ENCODE assay signal across 13 cellular contexts in genomic region chr14:68967459-68967940, GRCh38. TPM values are rescaled to one million over a fixed set of nuclear protein-coding genes. Genes with fewer than 3 reads are reported as not detected.
A peak's percentile ranks its signal among the peaks of the same experiment; 100 is the strongest.
DNase-seq lines count a peak whose midpoint lies in the region; ATAC-seq, FAIRE-seq and TF ChIP-seq lines count a peak whose summit lies in the region.
"Had no signal": no experiment of that assay in that cellular context is flagged by ENCODE, and none has a peak within 500 bp of the region (broad histone marks: within the 10 kb centered on the region; RNA-seq: fewer than 3 reads in every experiment).

No MANE protein-coding gene starts in this region.

- no peak overlapping the region for H4K91ac ChIP-seq in H1 (replicated peaks; ENCODE audit: insufficient read length, low read length)

- H2BK20ac ChIP-seq in H1 (ENCODE audit: low read length) = no peak overlapping the region

- H4K5ac ChIP-seq in H1 (ENCODE audit: insufficient read length, low read depth, low read length) = no peak overlapping the region

- POLR2A ChIA-PET in H1 (lab: Charles Lee; ENCODE audit: partially characterized antibody) = interaction anchor here (0.8 to 3.9 kb wide), 4 partner anchors 8 to 14 kb away, joined by 5 to 29 read pairs (median 7); partner anchors contain the start of gene ACTN1

- no peak for ATAC-seq in CD4-positive, CD25-positive, alpha-beta regulatory T cell (ENCODE audit: low read depth in 2 of 2)
- ATAC-seq in RWPE2 (ENCODE audit: low read depth) (no peak), omental fat pad (ENCODE audit: low FRiP score) (no peak)
- ATAC-seq: esophagus mucosa had no signal

- no peak for TF ChIP-seq RAD21 in H1 (IDR thresholded peaks at IDR 0.05 in 1 of 2, conservative IDR thresholded peaks at IDR 0.05 in 1 of 2; ENCODE audit: low read depth in 2 of 2, low read length in 2 of 2)

- H2BK5ac ChIP-seq in H1 (ENCODE audit: low read depth, low read length) = no peak overlapping the region; the same call in 1 of the 2 replicates

- TF ChIP-seq POLR2A in H1 (IDR thresholded peaks at IDR 0.05; ENCODE audit: control extremely low read depth in 1 of 2, low read depth in 2 of 2, low read length in 2 of 2) = no peak

- no peak overlapping the region for H3K4ac ChIP-seq in H1 (replicated peaks; ENCODE audit: insufficient read length, low read depth, low read length)

- no peak for FAIRE-seq in H1 (lab: Jason Lieb, UNC)

- no peak overlapping the region for H4K8ac ChIP-seq in H1 (ENCODE audit: extremely low read depth, insufficient read depth, low read length)

- no peak overlapping the region for H3K18ac ChIP-seq in H1 (ENCODE audit: extremely low read depth, low read length)

- 91% methylated on average over 3 of the region's 3 CpGs; no CpG with 5 or more reads in 1 of the 2 experiments for WGBS in H1 (ENCODE audit: extremely low coverage in 1 of 2, insufficient coverage in 1 of 2, insufficient read length in 1 of 2, insufficient replicate concordance in 2 of 2, low coverage in 1 of 2, low lambda C conversion rate in 2 of 2, missing lambda C conversion rate in 1 of 2), 2 experiments

- no peak overlapping the region for H3K9ac ChIP-seq in H1 (replicated peaks in 1 of 4; ENCODE audit: extremely low read depth in 1 of 4, low read depth in 3 of 4, low read length in 3 of 4)

- no peak for DNase-seq in CD4-positive, CD25-positive, alpha-beta regulatory T cell
- DNase-seq in RWPE2 (ENCODE audit: low spot score) = no peak
- DNase-seq in H1 (ENCODE audit: low read depth in 1 of 2, low spot score in 2 of 2) = no peak
- peak; percentile 8 for DNase-seq in omental fat pad (ENCODE audit: low spot score)
- no peak for DNase-seq in CD1c-positive myeloid dendritic cell (ENCODE audit: extremely low spot score)
- no peak for DNase-seq in NCI-H2029 treated with DMSO at 0.1 percent for 48 hours (lab: John Stamatoyannopoulos, UW)
- DNase-seq in A172 (ENCODE audit: low spot score) = no peak
- no peak for DNase-seq in GM20000 (ENCODE audit: low spot score)
- DNase-seq: activated CD8-positive, alpha-beta memory T cell treated with anti-CD3 and anti-CD28 coated beads for 24 hours; NCI-H187; NK-92 treated with Interleukin-12 subunit alpha and Interleukin-12 subunit beta, amount 100 ng/mL, for 24 hours had no signal

- H3K23ac ChIP-seq in H1 (ENCODE audit: insufficient read length) = no peak overlapping the region

- no peak overlapping the region for H3K4me2 ChIP-seq in H1 (ENCODE audit: insufficient read depth in 1 of 2, low read depth in 2 of 2, low read length in 2 of 2)

- peak overlapping the region; percentile 89 for H2AK5ac ChIP-seq in H1 (ENCODE audit: low read depth, low read length)

- H3K4me1 Mint-ChIP-seq in CD4-positive, CD25-positive, alpha-beta regulatory T cell = peaks cover 7 to 99% (median 57%) of the 10 kb centered on the region in 4 donors

- H3K27ac Mint-ChIP-seq in CD4-positive, CD25-positive, alpha-beta regulatory T cell = peak overlapping the region; percentile 96 to 98 (median 97)

- TF ChIP-seq EP300 in H1 (IDR thresholded peaks at IDR 0.05; ENCODE audit: borderline replicate concordance in 1 of 2, low read depth in 2 of 2, low read length in 2 of 2) = no peak

- CTCF ChIA-PET in H1 (lab: Charles Lee; ENCODE audit: partially characterized antibody) = interaction anchor here (1.1 to 3.6 kb wide), 7 partner anchors 10 to 83 kb away, joined by 3 to 14 read pairs (median 6); no protein-coding TSS in a partner anchor

- H3K36me3 ChIP-seq in CD4-positive, CD25-positive, alpha-beta regulatory T cell (ENCODE audit: control insufficient read depth, insufficient read depth, low read length) = no peaks in the 10 kb centered on the region
- H3K36me3 ChIP-seq in RWPE2 (ENCODE audit: low read depth) = peaks cover 100% of the 10 kb centered on the region
- peaks cover 0 to 9% (median 0%) of the 10 kb centered on the region in 4 experiments; a peak in 2 of 8 replicates for H3K36me3 ChIP-seq in H1 (ENCODE audit: control insufficient read depth in 2 of 4, insufficient read depth in 4 of 4, low read length in 3 of 4)

- no peaks in the 10 kb centered on the region for H3K9me3 ChIP-seq in CD4-positive, CD25-positive, alpha-beta regulatory T cell (ENCODE audit: control insufficient read depth in 2 of 2, low read length in 2 of 2)
- H3K9me3 ChIP-seq in RWPE2 (ENCODE audit: severe bottlenecking) (no peaks in the 10 kb centered on the region), H1 (ENCODE audit: insufficient read depth in 2 of 2, low read depth in 1 of 2, low read length in 1 of 2) (no peaks in the 10 kb centered on the region)
- H3K9me3 ChIP-seq: mucosa of descending colon had no signal

- H3K27me3 Mint-ChIP-seq in CD4-positive, CD25-positive, alpha-beta regulatory T cell = no peaks in the 10 kb centered on the region

- H3K36me3 Mint-ChIP-seq in CD4-positive, CD25-positive, alpha-beta regulatory T cell = peaks cover 8% of the 10 kb centered on the region

- H2BK15ac ChIP-seq in H1 (ENCODE audit: low read length) = no peak overlapping the region

- no peaks in the 10 kb centered on the region for H3K23me2 ChIP-seq in H1 (ENCODE audit: low read depth, low read length)

- H3K4me3 ChIP-seq in CD4-positive, CD25-positive, alpha-beta regulatory T cell (ENCODE audit: low read depth, low read length) = peak overlapping the region; percentile 53
- H3K4me3 ChIP-seq in RWPE2 (ENCODE audit: severe bottlenecking) (no peak overlapping the region), H1 (ENCODE audit: extremely low read depth in 1 of 4, insufficient read depth in 2 of 4, low read depth in 3 of 4, low read length in 4 of 4) (no peak overlapping the region)
- H3K4me3 ChIP-seq: mucosa of descending colon had no signal

- H4K20me1 ChIP-seq in H1 (replicated peaks in 1 of 2; ENCODE audit: control insufficient read depth in 1 of 2, insufficient read depth in 2 of 2, low read length in 2 of 2) = peaks cover 42 to 64% of the 10 kb centered on the region in 2 experiments

- H3K56ac ChIP-seq in H1 (replicated peaks; ENCODE audit: insufficient read length, low read depth, low read length) = no peak overlapping the region

- no peak overlapping the region for H2AFZ ChIP-seq in H1 (ENCODE audit: low read length)

- H2BK120ac ChIP-seq in H1 (replicated peaks; ENCODE audit: low read depth, low read length) = no peak overlapping the region

- no peak overlapping the region for H2BK12ac ChIP-seq in H1 (ENCODE audit: low read depth, low read length)

- H3K79me1 ChIP-seq in H1 (ENCODE audit: low read depth, low read length) = peaks cover 48% of the 10 kb centered on the region

- TF ChIP-seq CTCF in RWPE2 (IDR thresholded peaks at IDR 0.05; ENCODE audit: poor library complexity, severe bottlenecking) (no peak), H1 (IDR thresholded peaks at IDR 0.05; ENCODE audit: control extremely low read depth in 1 of 3, insufficient read depth in 1 of 3, low read depth in 1 of 3, low read length in 3 of 3) (no peak), omental fat pad (IDR thresholded peaks at IDR 0.05) (no peak), GM20000 (IDR thresholded peaks at IDR 0.05; ENCODE audit: extremely low read depth, missing control alignments) (no peak)

- no peaks in the 10 kb centered on the region for H3K27me3 ChIP-seq in CD4-positive, CD25-positive, alpha-beta regulatory T cell (ENCODE audit: control insufficient read depth, insufficient read depth, low read length)
- H3K27me3 ChIP-seq in RWPE2 (ENCODE audit: insufficient read depth, poor library complexity, severe bottlenecking) (no peaks in the 10 kb centered on the region), H1 (replicated peaks in 1 of 4; ENCODE audit: control insufficient read depth in 3 of 4, extremely low read depth in 1 of 4, insufficient read depth in 3 of 4, low read length in 3 of 4) (no peaks in the 10 kb centered on the region)

- H3K14ac ChIP-seq in H1 (ENCODE audit: insufficient read length) = no peak overlapping the region

- peak overlapping the region; percentile 86 for H3K27ac ChIP-seq in CD4-positive, CD25-positive, alpha-beta regulatory T cell (ENCODE audit: insufficient read depth, low read length, poor library complexity, severe bottlenecking)
- H3K27ac ChIP-seq in RWPE2 (ENCODE audit: poor library complexity, severe bottlenecking) = peak overlapping the region; percentile 98
- no peak overlapping the region for H3K27ac ChIP-seq in H1 (ENCODE audit: low read depth, low read length)

- H3K4me1 ChIP-seq in CD4-positive, CD25-positive, alpha-beta regulatory T cell (ENCODE audit: control insufficient read depth, insufficient read depth, low read length, poor library complexity, severe bottlenecking) = peaks cover 70% of the 10 kb centered on the region
- H3K4me1 ChIP-seq in RWPE2 (ENCODE audit: insufficient read depth, poor library complexity, severe bottlenecking) = peaks cover 100% of the 10 kb centered on the region
- peaks cover 11 to 30% (median 18%) of the 10 kb centered on the region in 4 experiments for H3K4me1 ChIP-seq in H1 (replicated peaks in 1 of 4; ENCODE audit: control insufficient read depth in 3 of 4, insufficient read depth in 4 of 4, low read length in 3 of 4)

- peaks cover 29 to 100% of the 10 kb centered on the region in 2 experiments for H3K79me2 ChIP-seq in H1 (ENCODE audit: control insufficient read depth in 1 of 2, insufficient read depth in 2 of 2, low read length in 2 of 2)

- no peaks in the 10 kb centered on the region for H3K9me3 Mint-ChIP-seq in CD4-positive, CD25-positive, alpha-beta regulatory T cell

- peak overlapping the region in 3 of 4 donors; percentile 71 to 84 (median 81) for H3K4me3 Mint-ChIP-seq in CD4-positive, CD25-positive, alpha-beta regulatory T cell

TF ChIP-seq in H1, 55 proteins besides CTCF, POLR2A, EP300 and RAD21 (continues in another document):
- TF ChIP-seq JUN (IDR thresholded peaks at IDR 0.05; ENCODE audit: low read depth, low read length) = no peak
- no peak for TF ChIP-seq CBX8 (IDR thresholded peaks at IDR 0.05; ENCODE audit: borderline replicate concordance, low read depth, low read length)
- TF ChIP-seq HDAC6 (IDR thresholded peaks at IDR 0.05; ENCODE audit: low read depth, low read length) = no peak
- no peak for TF ChIP-seq HDAC2 (IDR thresholded peaks at IDR 0.05; ENCODE audit: borderline replicate concordance in 1 of 2, low read depth in 2 of 2, low read length in 2 of 2)
- no peak for TF ChIP-seq CREB1 (IDR thresholded peaks at IDR 0.05)
- TF ChIP-seq SUZ12 (IDR thresholded peaks at IDR 0.05; ENCODE audit: low read length) = no peak

RNA-seq across cellular contexts. Expression of gene ACTN1, which starts 11.6 kb away (rescaled TPM):
- total RNA-seq in CD4-positive, CD25-positive, alpha-beta regulatory T cell = 47.5 TPM
- polyA plus RNA-seq in CD4-positive, CD25-positive, alpha-beta regulatory T cell = 10 to 100 TPM; 28.3 to 78.8 (median 51.8) TPM
- total RNA-seq in H1 (2021; fragmentation: NEBNext Ultra II Directional; extraction: Animal tissue kit (Norgen Biotek cat#: 25700)) = 253 and 262 TPM in 2 replicates
- 236 and 302 TPM in 2 replicates for polyA plus RNA-seq in H1 (2011; rRNA removed)
- polyA plus RNA-seq in H1 (2011; cell fraction: cytosol; rRNA removed) = 181 TPM
- 508 TPM for polyA plus RNA-seq in H1 (2011; cell fraction: nucleus; rRNA removed)
- 230 to 270 TPM (median 252 TPM) in 4 replicates for polyA plus RNA-seq in H1 (2012, experiment 1 of 2)
- 133 TPM for polyA plus RNA-seq in H1 (2012, experiment 2 of 2)
- polyA plus RNA-seq in H1 (2013, experiment 1 of 2) = 162 TPM
- 147 TPM for polyA plus RNA-seq in H1 (2013, experiment 2 of 2)
- 205 and 224 TPM in 2 replicates for polyA minus RNA-seq in H1 (2011; rRNA and poly(A)+ RNA removed)
- 222 TPM for polyA minus RNA-seq in H1 (2011; cell fraction: cytosol; rRNA and poly(A)+ RNA removed)
- polyA minus RNA-seq in H1 (2011; cell fraction: nucleus; rRNA and poly(A)+ RNA removed) = 201 TPM
- 100 to 1,000 TPM; 103 to 254 (median 136) TPM for total RNA-seq in omental fat pad
- 146 and 148 TPM in 2 replicates for total RNA-seq in A172 (2014; rRNA removed; shearing (Covaris generic))
